9 cellular contexts compared by ENCODE assay signal in the genomic region with DNA sequence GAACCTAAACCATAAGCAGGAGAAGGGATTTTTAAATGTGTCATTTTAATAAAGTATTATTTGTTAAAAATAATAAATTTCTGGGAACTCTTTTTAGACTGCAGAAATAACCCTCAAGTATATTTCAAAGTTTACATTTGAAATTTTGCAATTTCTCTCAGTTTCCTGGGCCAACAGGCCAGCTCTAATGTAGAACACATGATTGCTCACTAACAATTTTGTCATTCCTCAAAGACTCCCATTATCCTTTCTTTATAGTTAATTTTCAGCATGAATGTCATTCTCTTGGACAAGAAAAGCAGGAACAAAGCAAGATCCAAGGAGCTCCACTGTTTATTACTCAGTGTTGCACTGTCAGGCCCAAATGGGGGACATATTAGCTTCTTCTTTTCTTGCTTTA.
"Had no signal": no experiment of that assay in that cellular context is flagged by ENCODE, and none has a peak within 500 bp of the region (broad histone marks: within the 10 kb centered on the region; RNA-seq: fewer than 3 reads in every experiment).

No MANE protein-coding gene starts in this region.

- H3K9me3 ChIP-seq: HAP-1 had no signal

- H3K36me3 ChIP-seq: HAP-1 had no signal

- H3K4me1 ChIP-seq: HAP-1 had no signal

- DNase-seq: GM23248, GOT3, H7, HFFc6, KG1 had no signal

- H3K9ac ChIP-seq: GM23248 had no signal

- H3K4me3 ChIP-seq: GM23248, HAP-1 had no signal

- ATAC-seq: HCT116, HepG2 had no signal

- FAIRE-seq: HepG2 had no signal

- H3K27ac ChIP-seq: GM23248, HL-60 had no signal

- H2AFZ ChIP-seq: GM23248 had no signal
